ENCODE assay signal across 14 cellular contexts in the genomic region with DNA sequence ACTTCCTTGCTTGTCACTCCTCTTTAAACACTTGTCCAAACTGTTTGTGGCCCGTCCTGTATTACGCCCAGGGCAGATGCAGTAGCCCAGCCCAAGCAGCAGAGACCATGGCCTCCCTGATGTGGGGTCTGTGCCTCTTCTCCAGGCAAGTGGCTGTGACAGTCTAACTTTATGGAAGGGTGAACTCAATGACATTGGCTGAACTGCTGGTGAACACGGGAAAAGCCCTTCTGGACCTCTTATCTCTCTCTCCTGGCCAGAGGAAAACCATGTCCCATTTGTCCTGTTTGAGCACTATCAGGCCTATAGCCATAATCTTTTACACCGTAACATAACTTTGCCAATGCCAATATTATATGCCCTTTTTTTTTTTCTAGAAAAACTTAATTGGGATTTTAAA.
A peak's percentile ranks its signal among the peaks of the same experiment; 100 is the strongest.
DNase-seq lines count a peak whose midpoint lies in the region; ATAC-seq and TF ChIP-seq lines count a peak whose summit lies in the region.
"Had no signal": no experiment of that assay in that cellular context is flagged by ENCODE, and none has a peak within 500 bp of the region (broad histone marks: within the 10 kb centered on the region; RNA-seq: fewer than 3 reads in every experiment).

No MANE protein-coding gene starts in this region.

- TF ChIP-seq CTCF in OCI-LY7 (conservative IDR thresholded peaks at IDR 0.05; ENCODE audit: low read length) (no peak), psoas muscle (IDR thresholded peaks at IDR 0.05) (no peak)

- peaks cover 87% of the 10 kb centered on the region for H3K4me1 Mint-ChIP-seq in activated CD8-positive, alpha-beta memory T cell treated with anti-CD3 and anti-CD28 coated beads, Interleukin-2, amount 10 ng/mL, durations not matched to agents 7 days and 5 days
- peaks cover 76 to 82% of the 10 kb centered on the region in 2 donors for H3K4me1 Mint-ChIP-seq in effector memory CD8-positive, alpha-beta T cell (ENCODE audit: low read depth in 2 of 2)

- no TSS peak for BruUV-seq in OCI-LY7 (replicated peaks; lab: Mats Ljungman, UMichigan)

- DNase-seq in activated CD8-positive, alpha-beta memory T cell treated with anti-CD3 and anti-CD28 coated beads, Interleukin-2, amount 10 ng/mL, durations not matched to agents 7 days and 5 days, result no peak
- DNase-seq in activated CD8-positive, alpha-beta memory T cell treated with anti-CD3 and anti-CD28 coated beads, Interleukin-2, amount 50 U/mL, for 4 hours, result no peak
- DNase-seq in OCI-LY7 (ENCODE audit: low spot score) (no peak), psoas muscle (no peak)
- DNase-seq in effector memory CD8-positive, alpha-beta T cell, result no peak
- DNase-seq: activated gamma-delta T cell treated with Interleukin-2 at 50 U/mL for 16 hours, DMS153, NCI-H1436 treated with DMSO at 0.1 percent for 48 hours, NCI-H510A treated with DMSO at 0.1 percent for 48 hours had no signal

- no peak overlapping the region for H3K4me3 Mint-ChIP-seq in activated CD8-positive, alpha-beta memory T cell treated with anti-CD3 and anti-CD28 coated beads, Interleukin-2, amount 10 ng/mL, durations not matched to agents 7 days and 5 days
- peak overlapping the region; percentile 5 to 84 for H3K4me3 Mint-ChIP-seq in effector memory CD8-positive, alpha-beta T cell

- H3K79me2 ChIP-seq in OCI-LY7 (ENCODE audit: insufficient read depth, low read depth, low read length), result peaks cover 59% of the 10 kb centered on the region

- no peaks in the 10 kb centered on the region for H3K9me2 ChIP-seq in OCI-LY7 (ENCODE audit: insufficient read depth, low read length)

- no peaks in the 10 kb centered on the region for H3K9me3 ChIP-seq in OCI-LY7 (ENCODE audit: low read length)
- no peaks in the 10 kb centered on the region for H3K9me3 ChIP-seq in psoas muscle
- H3K9me3 ChIP-seq: esophagus muscularis mucosa had no signal

- POLR2A ChIA-PET in OCI-LY7 (lab: Charles Lee), result no interaction called here

- intact Hi-C loops in OCI-LY7 (cut with micrococcal nuclease; ENCODE audit: unreplicated experiment) (loop anchor here (5.0 kb wide), 1 partner anchor 51 kb away; no protein-coding TSS in a partner anchor), psoas muscle (cut with DNase I) (no loop called here)

- H3K36me3 Mint-ChIP-seq in activated CD8-positive, alpha-beta memory T cell treated with anti-CD3 and anti-CD28 coated beads, Interleukin-2, amount 10 ng/mL, durations not matched to agents 7 days and 5 days, result peaks cover 9% of the 10 kb centered on the region
- peaks cover 8% of the 10 kb centered on the region for H3K36me3 Mint-ChIP-seq in effector memory CD8-positive, alpha-beta T cell (ENCODE audit: insufficient read depth)

- H3K36me3 ChIP-seq in OCI-LY7 (ENCODE audit: insufficient read depth, low read length), result no peaks in the 10 kb centered on the region
- H3K36me3 ChIP-seq in psoas muscle (ENCODE audit: insufficient read depth in 1 of 2, low read depth in 1 of 2), result no peaks in the 10 kb centered on the region
- H3K36me3 ChIP-seq: esophagus muscularis mucosa had no signal

- no peak overlapping the region for H2AFZ ChIP-seq in OCI-LY7 (ENCODE audit: low read length)
- H2AFZ ChIP-seq: hepatocyte had no signal

- H3K27ac ChIP-seq in OCI-LY7 (ENCODE audit: low read depth, low read length, poor library complexity, severe bottlenecking), result peak overlapping the region; percentile 76
- peak overlapping the region; percentile 72 for H3K27ac ChIP-seq in psoas muscle

- 73 to 91% (median 76%) methylated on average over 4 of the region's 4 CpGs for WGBS in psoas muscle, 3 donors

- H3K4me1 ChIP-seq in OCI-LY7 (ENCODE audit: insufficient read depth, low read length, poor library complexity, severe bottlenecking) (peaks cover 62% of the 10 kb centered on the region), psoas muscle (peaks cover 99% of the 10 kb centered on the region)

- ATAC-seq in activated CD8-positive, alpha-beta memory T cell treated with anti-CD3 and anti-CD28 coated beads, Interleukin-2, amount 10 ng/mL, durations not matched to agents 7 days and 5 days, result no peak
- no peak for ATAC-seq in effector memory CD8-positive, alpha-beta T cell (replicated peaks)
- ATAC-seq in psoas muscle, result no peak
- ATAC-seq in HG03108 (IDR thresholded peaks at IDR 0.05; ENCODE audit: unreplicated experiment), result no peak
- no peak for ATAC-seq in HG02840 (IDR thresholded peaks at IDR 0.05; ENCODE audit: low FRiP score, unreplicated experiment)
- no peak for ATAC-seq in HG03342 (IDR thresholded peaks at IDR 0.05; ENCODE audit: unreplicated experiment)

- peak overlapping the region; percentile 23 for H3K27ac Mint-ChIP-seq in activated CD8-positive, alpha-beta memory T cell treated with anti-CD3 and anti-CD28 coated beads, Interleukin-2, amount 10 ng/mL, durations not matched to agents 7 days and 5 days
- peak overlapping the region; percentile 99 to 100 for H3K27ac Mint-ChIP-seq in effector memory CD8-positive, alpha-beta T cell

- no peaks in the 10 kb centered on the region for H3K27me3 ChIP-seq in psoas muscle (ENCODE audit: insufficient read depth in 3 of 3, low read length in 2 of 3)
- H3K27me3 ChIP-seq: esophagus muscularis mucosa, hepatocyte had no signal

- no peaks in the 10 kb centered on the region; the same call in 1 of the 2 replicates for H4K20me1 ChIP-seq in OCI-LY7 (ENCODE audit: insufficient read depth, low read length)

- H3K4me2 ChIP-seq in OCI-LY7 (ENCODE audit: low read length), result peak overlapping the region; percentile 90

- CTCF ChIA-PET in activated CD8-positive, alpha-beta memory T cell treated with anti-CD3 and anti-CD28 coated beads, Interleukin-2, amount 10 ng/mL, durations not matched to agents 7 days and 5 days (lab: Charles Lee), result no interaction called here
- CTCF ChIA-PET in OCI-LY7 (lab: Charles Lee; ENCODE audit: unreplicated experiment), result no interaction called here

- H3K9me3 Mint-ChIP-seq in activated CD8-positive, alpha-beta memory T cell treated with anti-CD3 and anti-CD28 coated beads, Interleukin-2, amount 10 ng/mL, durations not matched to agents 7 days and 5 days (ENCODE audit: low read depth), result no peaks in the 10 kb centered on the region
- no peaks in the 10 kb centered on the region for H3K9me3 Mint-ChIP-seq in effector memory CD8-positive, alpha-beta T cell

- H3K4me3 ChIP-seq in OCI-LY7 (ENCODE audit: low read depth, low read length, poor library complexity, severe bottlenecking) (no peak overlapping the region), psoas muscle (no peak overlapping the region)
- H3K4me3 ChIP-seq: esophagus muscularis mucosa, hepatocyte had no signal

- H3K27me3 Mint-ChIP-seq in activated CD8-positive, alpha-beta memory T cell treated with anti-CD3 and anti-CD28 coated beads, Interleukin-2, amount 10 ng/mL, durations not matched to agents 7 days and 5 days, result no peaks in the 10 kb centered on the region
- H3K27me3 Mint-ChIP-seq in effector memory CD8-positive, alpha-beta T cell, result no peaks in the 10 kb centered on the region
